ENCODE assay signal across 1 cellular context in the genomic region with DNA sequence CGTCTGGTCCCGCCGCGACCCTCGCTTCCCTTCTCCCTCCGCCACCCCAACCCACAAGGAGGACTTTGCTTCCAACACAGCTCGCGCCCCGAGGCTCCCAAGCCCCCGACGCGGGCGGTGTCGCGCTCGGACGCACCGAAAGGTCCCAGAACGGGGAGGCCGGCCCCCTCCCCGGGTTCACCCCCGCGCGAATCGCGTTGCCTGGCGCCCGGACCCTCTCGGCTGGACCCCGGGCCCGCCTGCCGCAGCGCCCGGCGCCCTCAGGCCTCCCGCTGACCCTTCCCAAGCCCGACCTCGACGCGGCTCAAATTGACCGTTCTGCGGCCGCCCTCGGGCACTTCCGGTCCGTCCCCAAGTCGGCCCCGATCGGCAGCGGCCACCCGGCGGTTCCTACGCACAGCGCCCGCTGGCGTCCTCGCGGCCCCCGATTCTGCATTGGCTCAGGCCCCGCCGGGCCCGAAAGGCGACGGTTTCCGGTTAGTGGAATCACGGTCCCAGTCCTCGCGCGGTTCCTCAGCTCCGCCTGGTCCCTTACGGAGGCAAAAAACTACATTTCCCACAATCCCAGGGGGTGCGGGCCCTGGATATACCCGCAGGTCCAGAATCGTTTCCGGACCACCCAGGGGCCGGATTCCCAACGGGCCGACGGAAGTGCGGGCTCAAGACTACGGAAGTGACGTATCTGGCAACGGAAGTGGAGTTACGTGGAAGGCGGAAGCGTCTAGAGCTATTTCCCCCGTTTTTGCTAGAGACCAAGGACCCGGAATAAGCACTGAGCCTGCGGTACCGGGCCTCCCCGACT.
TF ChIP-seq lines count a peak whose summit lies in the region.

Gene AURKAIP1, minus strand, starts transcription at position 347 of the 802 bp plus-strand sequence. CDS start 451 bp downstream, outside the sequence.

TF ChIP-seq in HepG2, 621 proteins besides CTCF, POLR2A, EP300 and RAD21 (continued from another document and continues in another):
- TF ChIP-seq, protein P1, sequence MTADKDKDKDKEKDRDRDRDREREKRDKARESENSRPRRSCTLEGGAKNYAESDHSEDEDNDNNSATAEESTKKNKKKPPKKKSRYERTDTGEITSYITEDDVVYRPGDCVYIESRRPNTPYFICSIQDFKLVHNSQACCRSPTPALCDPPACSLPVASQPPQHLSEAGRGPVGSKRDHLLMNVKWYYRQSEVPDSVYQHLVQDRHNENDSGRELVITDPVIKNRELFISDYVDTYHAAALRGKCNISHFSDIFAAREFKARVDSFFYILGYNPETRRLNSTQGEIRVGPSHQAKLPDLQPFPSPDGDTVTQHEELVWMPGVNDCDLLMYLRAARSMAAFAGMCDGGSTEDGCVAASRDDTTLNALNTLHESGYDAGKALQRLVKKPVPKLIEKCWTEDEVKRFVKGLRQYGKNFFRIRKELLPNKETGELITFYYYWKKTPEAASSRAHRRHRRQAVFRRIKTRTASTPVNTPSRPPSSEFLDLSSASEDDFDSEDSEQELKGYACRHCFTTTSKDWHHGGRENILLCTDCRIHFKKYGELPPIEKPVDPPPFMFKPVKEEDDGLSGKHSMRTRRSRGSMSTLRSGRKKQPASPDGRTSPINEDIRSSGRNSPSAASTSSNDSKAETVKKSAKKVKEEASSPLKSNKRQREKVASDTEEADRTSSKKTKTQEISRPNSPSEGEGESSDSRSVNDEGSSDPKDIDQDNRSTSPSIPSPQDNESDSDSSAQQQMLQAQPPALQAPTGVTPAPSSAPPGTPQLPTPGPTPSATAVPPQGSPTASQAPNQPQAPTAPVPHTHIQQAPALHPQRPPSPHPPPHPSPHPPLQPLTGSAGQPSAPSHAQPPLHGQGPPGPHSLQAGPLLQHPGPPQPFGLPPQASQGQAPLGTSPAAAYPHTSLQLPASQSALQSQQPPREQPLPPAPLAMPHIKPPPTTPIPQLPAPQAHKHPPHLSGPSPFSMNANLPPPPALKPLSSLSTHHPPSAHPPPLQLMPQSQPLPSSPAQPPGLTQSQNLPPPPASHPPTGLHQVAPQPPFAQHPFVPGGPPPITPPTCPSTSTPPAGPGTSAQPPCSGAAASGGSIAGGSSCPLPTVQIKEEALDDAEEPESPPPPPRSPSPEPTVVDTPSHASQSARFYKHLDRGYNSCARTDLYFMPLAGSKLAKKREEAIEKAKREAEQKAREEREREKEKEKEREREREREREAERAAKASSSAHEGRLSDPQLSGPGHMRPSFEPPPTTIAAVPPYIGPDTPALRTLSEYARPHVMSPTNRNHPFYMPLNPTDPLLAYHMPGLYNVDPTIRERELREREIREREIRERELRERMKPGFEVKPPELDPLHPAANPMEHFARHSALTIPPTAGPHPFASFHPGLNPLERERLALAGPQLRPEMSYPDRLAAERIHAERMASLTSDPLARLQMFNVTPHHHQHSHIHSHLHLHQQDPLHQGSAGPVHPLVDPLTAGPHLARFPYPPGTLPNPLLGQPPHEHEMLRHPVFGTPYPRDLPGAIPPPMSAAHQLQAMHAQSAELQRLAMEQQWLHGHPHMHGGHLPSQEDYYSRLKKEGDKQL (CRISPR knock-in tag; IDR thresholded peaks at IDR 0.05; ENCODE audit: low read depth), result peak; percentile 40; the same call in 1 of the 2 replicates
- TF ChIP-seq PHF5A (CRISPR knock-in tag; IDR thresholded peaks at IDR 0.05; ENCODE audit: low read depth, unreplicated experiment) (peak; percentile 85), ZNF260 (CRISPR knock-in tag; IDR thresholded peaks at IDR 0.05; ENCODE audit: borderline replicate concordance, low read depth) (0 out of 2 replicates have a peak, but pooled peaks have one; percentile 96), TBL1XR1 (IDR thresholded peaks at IDR 0.05; ENCODE audit: borderline replicate concordance, low read length, partially characterized antibody) (peak; percentile 61), NCOA5 (CRISPR knock-in tag; IDR thresholded peaks at IDR 0.05) (no peak), SMC3 (IDR thresholded peaks at IDR 0.05; ENCODE audit: low read length) (no peak; the same call in 1 of the 2 replicates), REXO4 (CRISPR knock-in tag; IDR thresholded peaks at IDR 0.05; ENCODE audit: borderline replicate concordance) (no peak), ZNF333 (CRISPR knock-in tag; IDR thresholded peaks at IDR 0.05; ENCODE audit: borderline replicate concordance) (peak; percentile 87; the same call in 1 of the 2 replicates), ZNF446 (CRISPR knock-in tag; IDR thresholded peaks at IDR 0.05) (no peak), ZNF816 (CRISPR knock-in tag; IDR thresholded peaks at IDR 0.05; ENCODE audit: borderline replicate concordance) (peak; percentile 89; the same call in 1 of the 2 replicates), DMAP1 (CRISPR knock-in tag; IDR thresholded peaks at IDR 0.05) (peak; percentile 73; the same call in 1 of the 2 replicates), TCF7L2 (IDR thresholded peaks at IDR 0.05; ENCODE audit: low read depth, low read length) (no peak), ONECUT2 (CRISPR knock-in tag; IDR thresholded peaks at IDR 0.05) (no peak), SNRNP70 (IDR thresholded peaks at IDR 0.05; ENCODE audit: low read depth, low read length) (no peak), MBD4 (IDR thresholded peaks at IDR 0.05; ENCODE audit: borderline replicate concordance, low read length) (no peak), SKI (IDR thresholded peaks at IDR 0.05; ENCODE audit: partially characterized antibody) (peak; percentile 13), MYPOP (CRISPR knock-in tag; IDR thresholded peaks at IDR 0.05) (peak; percentile 78), CHCHD3 (CRISPR knock-in tag; IDR thresholded peaks at IDR 0.05) (0 out of 2 replicates have a peak, but pooled peaks have one; percentile 44), ZBTB20 (CRISPR knock-in tag; IDR thresholded peaks at IDR 0.05; ENCODE audit: borderline replicate concordance, low read depth) (peak; percentile 69), ZNF274 (CRISPR knock-in tag; IDR thresholded peaks at IDR 0.05) (peak; percentile 96), CBX5 (CRISPR knock-in tag; IDR thresholded peaks at IDR 0.05; ENCODE audit: borderline replicate concordance) (peak; percentile 96), ZNF547 (CRISPR knock-in tag; IDR thresholded peaks at IDR 0.05) (peak; percentile 95), ZNF660 (CRISPR knock-in tag; IDR thresholded peaks at IDR 0.05; ENCODE audit: borderline replicate concordance, low read depth) (no peak)
- TF ChIP-seq, protein P2, sequence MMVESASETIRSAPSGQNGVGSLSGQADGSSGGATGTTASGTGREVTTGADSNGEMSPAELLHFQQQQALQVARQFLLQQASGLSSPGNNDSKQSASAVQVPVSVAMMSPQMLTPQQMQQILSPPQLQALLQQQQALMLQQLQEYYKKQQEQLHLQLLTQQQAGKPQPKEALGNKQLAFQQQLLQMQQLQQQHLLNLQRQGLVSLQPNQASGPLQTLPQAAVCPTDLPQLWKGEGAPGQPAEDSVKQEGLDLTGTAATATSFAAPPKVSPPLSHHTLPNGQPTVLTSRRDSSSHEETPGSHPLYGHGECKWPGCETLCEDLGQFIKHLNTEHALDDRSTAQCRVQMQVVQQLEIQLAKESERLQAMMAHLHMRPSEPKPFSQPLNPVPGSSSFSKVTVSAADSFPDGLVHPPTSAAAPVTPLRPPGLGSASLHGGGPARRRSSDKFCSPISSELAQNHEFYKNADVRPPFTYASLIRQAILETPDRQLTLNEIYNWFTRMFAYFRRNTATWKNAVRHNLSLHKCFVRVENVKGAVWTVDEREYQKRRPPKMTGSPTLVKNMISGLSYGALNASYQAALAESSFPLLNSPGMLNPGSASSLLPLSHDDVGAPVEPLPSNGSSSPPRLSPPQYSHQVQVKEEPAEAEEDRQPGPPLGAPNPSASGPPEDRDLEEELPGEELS (CRISPR knock-in tag; IDR thresholded peaks at IDR 0.05), result peak; percentile 61; the same call in 1 of the 2 replicates
- TF ChIP-seq, protein P3, sequence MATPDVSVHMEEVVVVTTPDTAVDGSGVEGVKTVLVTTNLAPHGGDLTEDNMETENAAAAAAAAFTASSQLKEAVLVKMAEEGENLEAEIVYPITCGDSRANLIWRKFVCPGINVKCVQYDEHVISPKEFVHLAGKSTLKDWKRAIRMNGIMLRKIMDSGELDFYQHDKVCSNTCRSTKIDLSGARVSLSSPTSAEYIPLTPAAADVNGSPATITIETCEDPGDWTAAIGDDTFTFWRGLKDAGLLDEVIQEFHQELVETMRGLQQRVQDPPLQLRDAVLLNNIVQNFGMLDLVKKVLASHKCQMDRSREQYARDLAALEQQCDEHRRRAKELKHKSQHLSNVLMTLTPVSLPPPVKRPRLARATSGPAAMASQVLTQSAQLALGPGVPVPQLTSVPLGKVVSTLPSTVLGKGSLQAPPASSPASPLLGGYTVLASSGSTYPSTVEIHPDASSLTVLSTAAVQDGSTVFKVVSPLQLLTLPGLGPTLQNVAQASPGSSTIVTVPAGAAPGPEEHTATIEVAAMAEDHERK (CRISPR knock-in tag; IDR thresholded peaks at IDR 0.05; ENCODE audit: low read depth), result no peak; the same call in 1 of the 2 replicates
- TF ChIP-seq, protein P4, sequence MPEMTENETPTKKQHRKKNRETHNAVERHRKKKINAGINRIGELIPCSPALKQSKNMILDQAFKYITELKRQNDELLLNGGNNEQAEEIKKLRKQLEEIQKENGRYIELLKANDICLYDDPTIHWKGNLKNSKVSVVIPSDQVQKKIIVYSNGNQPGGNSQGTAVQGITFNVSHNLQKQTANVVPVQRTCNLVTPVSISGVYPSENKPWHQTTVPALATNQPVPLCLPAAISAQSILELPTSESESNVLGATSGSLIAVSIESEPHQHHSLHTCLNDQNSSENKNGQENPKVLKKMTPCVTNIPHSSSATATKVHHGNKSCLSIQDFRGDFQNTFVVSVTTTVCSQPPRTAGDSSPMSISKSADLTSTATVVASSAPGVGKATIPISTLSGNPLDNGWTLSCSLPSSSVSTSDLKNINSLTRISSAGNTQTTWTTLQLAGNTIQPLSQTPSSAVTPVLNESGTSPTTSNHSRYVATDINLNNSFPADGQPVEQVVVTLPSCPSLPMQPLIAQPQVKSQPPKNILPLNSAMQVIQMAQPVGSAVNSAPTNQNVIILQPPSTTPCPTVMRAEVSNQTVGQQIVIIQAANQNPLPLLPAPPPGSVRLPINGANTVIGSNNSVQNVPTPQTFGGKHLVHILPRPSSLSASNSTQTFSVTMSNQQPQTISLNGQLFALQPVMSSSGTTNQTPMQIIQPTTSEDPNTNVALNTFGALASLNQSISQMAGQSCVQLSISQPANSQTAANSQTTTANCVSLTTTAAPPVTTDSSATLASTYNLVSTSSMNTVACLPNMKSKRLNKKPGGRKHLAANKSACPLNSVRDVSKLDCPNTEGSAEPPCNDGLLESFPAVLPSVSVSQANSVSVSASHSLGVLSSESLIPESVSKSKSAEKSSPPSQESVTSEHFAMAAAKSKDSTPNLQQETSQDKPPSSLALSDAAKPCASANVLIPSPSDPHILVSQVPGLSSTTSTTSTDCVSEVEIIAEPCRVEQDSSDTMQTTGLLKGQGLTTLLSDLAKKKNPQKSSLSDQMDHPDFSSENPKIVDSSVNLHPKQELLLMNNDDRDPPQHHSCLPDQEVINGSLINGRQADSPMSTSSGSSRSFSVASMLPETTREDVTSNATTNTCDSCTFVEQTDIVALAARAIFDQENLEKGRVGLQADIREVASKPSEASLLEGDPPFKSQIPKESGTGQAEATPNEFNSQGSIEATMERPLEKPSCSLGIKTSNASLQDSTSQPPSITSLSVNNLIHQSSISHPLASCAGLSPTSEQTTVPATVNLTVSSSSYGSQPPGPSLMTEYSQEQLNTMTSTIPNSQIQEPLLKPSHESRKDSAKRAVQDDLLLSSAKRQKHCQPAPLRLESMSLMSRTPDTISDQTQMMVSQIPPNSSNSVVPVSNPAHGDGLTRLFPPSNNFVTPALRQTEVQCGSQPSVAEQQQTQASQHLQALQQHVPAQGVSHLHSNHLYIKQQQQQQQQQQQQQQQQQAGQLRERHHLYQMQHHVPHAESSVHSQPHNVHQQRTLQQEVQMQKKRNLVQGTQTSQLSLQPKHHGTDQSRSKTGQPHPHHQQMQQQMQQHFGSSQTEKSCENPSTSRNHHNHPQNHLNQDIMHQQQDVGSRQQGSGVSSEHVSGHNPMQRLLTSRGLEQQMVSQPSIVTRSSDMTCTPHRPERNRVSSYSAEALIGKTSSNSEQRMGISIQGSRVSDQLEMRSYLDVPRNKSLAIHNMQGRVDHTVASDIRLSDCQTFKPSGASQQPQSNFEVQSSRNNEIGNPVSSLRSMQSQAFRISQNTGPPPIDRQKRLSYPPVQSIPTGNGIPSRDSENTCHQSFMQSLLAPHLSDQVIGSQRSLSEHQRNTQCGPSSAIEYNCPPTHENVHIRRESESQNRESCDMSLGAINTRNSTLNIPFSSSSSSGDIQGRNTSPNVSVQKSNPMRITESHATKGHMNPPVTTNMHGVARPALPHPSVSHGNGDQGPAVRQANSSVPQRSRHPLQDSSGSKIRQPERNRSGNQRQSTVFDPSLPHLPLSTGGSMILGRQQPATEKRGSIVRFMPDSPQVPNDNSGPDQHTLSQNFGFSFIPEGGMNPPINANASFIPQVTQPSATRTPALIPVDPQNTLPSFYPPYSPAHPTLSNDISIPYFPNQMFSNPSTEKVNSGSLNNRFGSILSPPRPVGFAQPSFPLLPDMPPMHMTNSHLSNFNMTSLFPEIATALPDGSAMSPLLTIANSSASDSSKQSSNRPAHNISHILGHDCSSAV (CRISPR knock-in tag; IDR thresholded peaks at IDR 0.05; ENCODE audit: borderline replicate concordance), result no peak
- TF ChIP-seq, protein P5, sequence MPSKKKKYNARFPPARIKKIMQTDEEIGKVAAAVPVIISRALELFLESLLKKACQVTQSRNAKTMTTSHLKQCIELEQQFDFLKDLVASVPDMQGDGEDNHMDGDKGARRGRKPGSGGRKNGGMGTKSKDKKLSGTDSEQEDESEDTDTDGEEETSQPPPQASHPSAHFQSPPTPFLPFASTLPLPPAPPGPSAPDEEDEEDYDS (CRISPR knock-in tag; IDR thresholded peaks at IDR 0.05), result peak; percentile 78
- TF ChIP-seq, protein P6, sequence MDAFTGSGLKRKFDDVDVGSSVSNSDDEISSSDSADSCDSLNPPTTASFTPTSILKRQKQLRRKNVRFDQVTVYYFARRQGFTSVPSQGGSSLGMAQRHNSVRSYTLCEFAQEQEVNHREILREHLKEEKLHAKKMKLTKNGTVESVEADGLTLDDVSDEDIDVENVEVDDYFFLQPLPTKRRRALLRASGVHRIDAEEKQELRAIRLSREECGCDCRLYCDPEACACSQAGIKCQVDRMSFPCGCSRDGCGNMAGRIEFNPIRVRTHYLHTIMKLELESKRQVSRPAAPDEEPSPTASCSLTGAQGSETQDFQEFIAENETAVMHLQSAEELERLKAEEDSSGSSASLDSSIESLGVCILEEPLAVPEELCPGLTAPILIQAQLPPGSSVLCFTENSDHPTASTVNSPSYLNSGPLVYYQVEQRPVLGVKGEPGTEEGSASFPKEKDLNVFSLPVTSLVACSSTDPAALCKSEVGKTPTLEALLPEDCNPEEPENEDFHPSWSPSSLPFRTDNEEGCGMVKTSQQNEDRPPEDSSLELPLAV (CRISPR knock-in tag; conservative IDR thresholded peaks at IDR 0.05; ENCODE audit: low read depth), result no peak
- TF ChIP-seq, protein P7, sequence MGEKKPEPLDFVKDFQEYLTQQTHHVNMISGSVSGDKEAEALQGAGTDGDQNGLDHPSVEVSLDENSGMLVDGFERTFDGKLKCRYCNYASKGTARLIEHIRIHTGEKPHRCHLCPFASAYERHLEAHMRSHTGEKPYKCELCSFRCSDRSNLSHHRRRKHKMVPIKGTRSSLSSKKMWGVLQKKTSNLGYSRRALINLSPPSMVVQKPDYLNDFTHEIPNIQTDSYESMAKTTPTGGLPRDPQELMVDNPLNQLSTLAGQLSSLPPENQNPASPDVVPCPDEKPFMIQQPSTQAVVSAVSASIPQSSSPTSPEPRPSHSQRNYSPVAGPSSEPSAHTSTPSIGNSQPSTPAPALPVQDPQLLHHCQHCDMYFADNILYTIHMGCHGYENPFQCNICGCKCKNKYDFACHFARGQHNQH (CRISPR knock-in tag; IDR thresholded peaks at IDR 0.05), result peak; percentile 98
